17 cellular contexts compared by ENCODE assay signal in genomic region chr3:10994311-10994710, GRCh38. TPM values are rescaled to one million over a fixed set of nuclear protein-coding genes. Genes with fewer than 3 reads are reported as not detected.
"Had no signal": no experiment of that assay in that cellular context is flagged by ENCODE, and none has a peak within 500 bp of the region (broad histone marks: within the 10 kb centered on the region; RNA-seq: fewer than 3 reads in every experiment).

No MANE protein-coding gene starts in this region.

- H3K9me3 Mint-ChIP-seq: central memory CD8-positive, alpha-beta T cell; dendritic cell treated with granulocyte-macrophage colony-stimulating factor and Interleukin-4, amounts not matched to agents 40 ng/mL and 50 ng/mL, for 4 days; stimulated activated effector memory CD8-positive, alpha-beta T cell treated with anti-CD3 and anti-CD28 coated beads, Interleukin-12 subunit alpha, Interleukin-12 subunit beta, amount 100 ng/mL, for 72 hours; T-cell had no signal

- H3K9me3 ChIP-seq: upper lobe of left lung had no signal

- H3K27ac ChIP-seq: SK-N-MC, upper lobe of left lung, WERI-Rb-1 had no signal

- H3K4me3 Mint-ChIP-seq: activated CD4-positive, alpha-beta T cell treated with anti-CD3 and anti-CD28 coated beads for 36 hours; activated CD8-positive, alpha-beta T cell treated with anti-CD3 and anti-CD28 coated beads, Interleukin-2, amount 10 ng/mL, durations not matched to agents 7 days and 5 days; central memory CD8-positive, alpha-beta T cell; dendritic cell treated with granulocyte-macrophage colony-stimulating factor and Interleukin-4, amounts not matched to agents 40 ng/mL and 50 ng/mL, for 4 days; stimulated activated effector memory CD8-positive, alpha-beta T cell treated with anti-CD3 and anti-CD28 coated beads, Interleukin-12 subunit alpha, Interleukin-12 subunit beta, amount 100 ng/mL, for 72 hours; T-cell had no signal

- H3K4me2 ChIP-seq: smooth muscle cell had no signal

- H3K4me3 ChIP-seq: SK-N-MC, smooth muscle cell had no signal

- H3K36me3 Mint-ChIP-seq: stimulated activated effector memory CD8-positive, alpha-beta T cell treated with anti-CD3 and anti-CD28 coated beads, Interleukin-12 subunit alpha, Interleukin-12 subunit beta, amount 100 ng/mL, for 72 hours; T-cell had no signal

- DNase-seq: activated CD4-positive, alpha-beta T cell treated with anti-CD3 and anti-CD28 coated beads for 36 hours; activated CD8-positive, alpha-beta memory T cell treated with anti-CD3 and anti-CD28 coated beads, Interleukin-2, amount 50 U/mL, for 48 hours; activated CD8-positive, alpha-beta T cell treated with anti-CD3 and anti-CD28 coated beads, Interleukin-2, amount 10 ng/mL, durations not matched to agents 7 days and 5 days; activated naive CD4-positive, alpha-beta T cell treated with Interleukin-2 at 50 U/mL for 16 hours; glutamatergic neuron; naive B cell; T-cell; upper lobe of left lung; WERI-Rb-1 had no signal

- H3K36me3 ChIP-seq: upper lobe of left lung, WERI-Rb-1 had no signal

- FAIRE-seq: islet of Langerhans had no signal

- ATAC-seq: activated CD4-positive, alpha-beta T cell treated with anti-CD3 and anti-CD28 coated beads for 36 hours; activated CD8-positive, alpha-beta T cell treated with anti-CD3 and anti-CD28 coated beads, Interleukin-2, amount 10 ng/mL, durations not matched to agents 7 days and 5 days; stimulated activated effector memory CD8-positive, alpha-beta T cell treated with anti-CD3 and anti-CD28 coated beads, Interleukin-12 subunit alpha, Interleukin-12 subunit beta, amount 100 ng/mL, for 72 hours; T-cell had no signal

- H3K27ac Mint-ChIP-seq: activated CD4-positive, alpha-beta T cell treated with anti-CD3 and anti-CD28 coated beads for 36 hours; activated CD8-positive, alpha-beta T cell treated with anti-CD3 and anti-CD28 coated beads, Interleukin-2, amount 10 ng/mL, durations not matched to agents 7 days and 5 days; dendritic cell treated with granulocyte-macrophage colony-stimulating factor and Interleukin-4, amounts not matched to agents 40 ng/mL and 50 ng/mL, for 4 days; stimulated activated effector memory CD8-positive, alpha-beta T cell treated with anti-CD3 and anti-CD28 coated beads, Interleukin-12 subunit alpha, Interleukin-12 subunit beta, amount 100 ng/mL, for 72 hours had no signal

RNA-seq across cellular contexts. Expression of gene SLC6A1, which starts 1.8 kb away (rescaled TPM):
- total RNA-seq: activated CD4-positive, alpha-beta T cell treated with anti-CD3 and anti-CD28 coated beads for 36 hours; activated CD8-positive, alpha-beta T cell treated with anti-CD3 and anti-CD28 coated beads, Interleukin-2, amount 10 ng/mL, durations not matched to agents 7 days and 5 days; fibroblast of villous mesenchyme; renal cortical epithelial cell had no signal
